Comparison of ENCODE assay signal across 18 cellular contexts in genomic region chr2:100388703-100389102, GRCh38. TPM values are rescaled to one million over a fixed set of nuclear protein-coding genes. Genes with fewer than 3 reads are reported as not detected.
A peak's percentile ranks its signal among the peaks of the same experiment; 100 is the strongest.
DNase-seq lines count a peak whose midpoint lies in the region; ATAC-seq and TF ChIP-seq lines count a peak whose summit lies in the region.
"Had no signal": no experiment of that assay in that cellular context is flagged by ENCODE, and none has a peak within 500 bp of the region (broad histone marks: within the 10 kb centered on the region; RNA-seq: fewer than 3 reads in every experiment).

No MANE protein-coding gene starts in this region.

- no peaks in the 10 kb centered on the region; the same call in 1 of the 2 replicates for H4K20me1 ChIP-seq in GM23338 (replicated peaks; ENCODE audit: insufficient read depth)

- DNase-seq in GM23338 (ENCODE audit: low spot score) (no peak), WTC11 (ENCODE audit: low spot score) (no peak), neuronal stem cell (ENCODE audit: low spot score) (no peak), left ventricle myocardium superior (no peak), iPS-NIHi7 (ENCODE audit: extremely low spot score) (no peak)
- DNase-seq: ACHN; BE2C; CD4-positive, alpha-beta memory T cell; DMS153; DMS79 treated with DMSO at 0.1 percent for 48 hours; GF-D8; GM23248; HFFc6 had no signal

- intact Hi-C loops in left ventricle myocardium superior (cut with micrococcal nuclease): loop anchor here (10.0 kb wide), 1 partner anchor 124 kb away; no protein-coding TSS in a partner anchor

- H3K23ac ChIP-seq in neuronal stem cell (ENCODE audit: low read depth, low read length, poor library complexity): peak overlapping the region; percentile 52

- no peak overlapping the region for H2BK120ac ChIP-seq in neuronal stem cell (ENCODE audit: low read depth, low read length)

- H3K79me1 ChIP-seq in neuronal stem cell (ENCODE audit: low read depth, low read length): no peaks in the 10 kb centered on the region

- no peak overlapping the region for H3K14ac ChIP-seq in neuronal stem cell (ENCODE audit: low read length)

- ATAC-seq in GM23338 (no peak), WTC11 (peak; percentile 60), left ventricle myocardium superior (no peak), HG02981 (IDR thresholded peaks at IDR 0.05; ENCODE audit: unreplicated experiment) (no peak), GM18511 (IDR thresholded peaks at IDR 0.05; ENCODE audit: unreplicated experiment) (no peak)
- ATAC-seq: HCT116 had no signal

- H3K9me3 Mint-ChIP-seq in GM23338 (no peaks in the 10 kb centered on the region), WTC11 (no peaks in the 10 kb centered on the region)
- H3K9me3 Mint-ChIP-seq: CD14-positive monocyte; CD4-positive, alpha-beta memory T cell; HFFc6 had no signal

- H3K36me3 ChIP-seq in GM23338 (ENCODE audit: insufficient read depth): no peaks in the 10 kb centered on the region
- peaks cover 22 to 31% of the 10 kb centered on the region in 2 donors for H3K36me3 ChIP-seq in neuronal stem cell (replicated peaks in 1 of 2; ENCODE audit: control insufficient read depth in 2 of 2, insufficient read depth in 2 of 2, low read length in 2 of 2)
- H3K36me3 ChIP-seq: BE2C had no signal

- no peaks in the 10 kb centered on the region for H3K9me3 ChIP-seq in neuronal stem cell (replicated peaks in 1 of 2; ENCODE audit: control insufficient read depth in 2 of 2, insufficient read depth in 1 of 2, low read depth in 1 of 2, low read length in 2 of 2)
- H3K9me3 ChIP-seq: BE2C had no signal

- no CpG with 5 or more reads among the region's 6 CpGs for WGBS in neuronal stem cell (ENCODE audit: extremely low coverage in 2 of 2, insufficient read length in 2 of 2, insufficient replicate concordance in 1 of 2), 2 donors

- H3K9ac ChIP-seq in neuronal stem cell (ENCODE audit: low read depth, low read length, poor library complexity): no peak overlapping the region
- H3K9ac ChIP-seq: GM23248, KMS-11 had no signal

- POLR2A ChIA-PET in WTC11 (lab: Charles Lee): no interaction called here

- no peak overlapping the region for H3K27ac ChIP-seq in GM23338 (ENCODE audit: low read depth)
- no peak overlapping the region for H3K27ac ChIP-seq in neuronal stem cell (replicated peaks; ENCODE audit: low read length)
- H3K27ac ChIP-seq: GM23248, KMS-11 had no signal

- no peak overlapping the region for H2AK5ac ChIP-seq in neuronal stem cell (ENCODE audit: low read depth, low read length)

- H3K4me3 Mint-ChIP-seq in GM23338 (no peak overlapping the region), WTC11 (no peak overlapping the region)
- H3K4me3 Mint-ChIP-seq: CD14-positive monocyte, HFFc6 had no signal

- H3K79me2 ChIP-seq in GM23338 (replicated peaks; ENCODE audit: insufficient read depth): no peaks in the 10 kb centered on the region

- peaks cover 6% of the 10 kb centered on the region; the same call in 1 of the 2 replicates for H3K9me2 ChIP-seq in GM23338 (ENCODE audit: insufficient read depth)

- H2BK5ac ChIP-seq in neuronal stem cell (ENCODE audit: low read length): no peak overlapping the region

- H3K27ac Mint-ChIP-seq in GM23338 (peak overlapping the region; percentile 34; the same call in 1 of the 2 replicates), WTC11 (no peak overlapping the region)
- H3K27ac Mint-ChIP-seq: CD14-positive monocyte; CD4-positive, alpha-beta memory T cell; HFFc6 had no signal

- no peak overlapping the region for H2BK15ac ChIP-seq in neuronal stem cell (ENCODE audit: low read length)

- H3K4me1 Mint-ChIP-seq in GM23338 (peaks cover 10% of the 10 kb centered on the region), WTC11 (peaks cover 12% of the 10 kb centered on the region)
- H3K4me1 Mint-ChIP-seq: CD14-positive monocyte; CD4-positive, alpha-beta memory T cell had no signal

- TF ChIP-seq CTCF in GM23338 (conservative IDR thresholded peaks at IDR 0.05; ENCODE audit: low read depth in 2 of 2): no peak
- no peak for TF ChIP-seq CTCF in WTC11 (IDR thresholded peaks at IDR 0.05)

- no peak overlapping the region for H4K91ac ChIP-seq in neuronal stem cell (ENCODE audit: low read depth, low read length, poor library complexity)

- H3K27me3 Mint-ChIP-seq in GM23338 (ENCODE audit: insufficient read depth, low read depth, poor library complexity) (peaks cover 16% of the 10 kb centered on the region), WTC11 (ENCODE audit: low read depth) (no peaks in the 10 kb centered on the region)

- no peaks in the 10 kb centered on the region for H3F3A ChIP-seq in GM23338 (replicated peaks; ENCODE audit: low read depth)

- peaks cover 28% of the 10 kb centered on the region for H3K36me3 Mint-ChIP-seq in GM23338 (ENCODE audit: low read depth)
- peaks cover 11% of the 10 kb centered on the region for H3K36me3 Mint-ChIP-seq in WTC11
- H3K36me3 Mint-ChIP-seq: CD4-positive, alpha-beta memory T cell had no signal

- no peak overlapping the region for H3K18ac ChIP-seq in neuronal stem cell (ENCODE audit: low read length)

- no peak overlapping the region for H2AFZ ChIP-seq in GM23338
- H2AFZ ChIP-seq in neuronal stem cell (ENCODE audit: low read length): no peak overlapping the region
- H2AFZ ChIP-seq: GM23248 had no signal

- H3K4me1 ChIP-seq in GM23338 (ENCODE audit: insufficient read depth): no peaks in the 10 kb centered on the region
- no peaks in the 10 kb centered on the region for H3K4me1 ChIP-seq in neuronal stem cell (ENCODE audit: control insufficient read depth in 2 of 2, insufficient read depth in 1 of 2, low read depth in 1 of 2, low read length in 2 of 2)
- H3K4me1 ChIP-seq: BE2C had no signal

- H3K27me3 ChIP-seq in GM23338 (ENCODE audit: insufficient read depth): no peaks in the 10 kb centered on the region
- H3K27me3 ChIP-seq in neuronal stem cell (ENCODE audit: control insufficient read depth in 3 of 3, insufficient read depth in 3 of 3, low read depth in 1 of 3, low read length in 3 of 3): no peaks in the 10 kb centered on the region
- H3K27me3 ChIP-seq: BE2C had no signal

- H3K4ac ChIP-seq in neuronal stem cell (ENCODE audit: low read length): no peak overlapping the region

- no peak overlapping the region for H3K4me2 ChIP-seq in GM23338
- no peak overlapping the region for H3K4me2 ChIP-seq in neuronal stem cell (ENCODE audit: insufficient read depth, low read length, poor library complexity, severe bottlenecking)
- H3K4me2 ChIP-seq: KMS-11 had no signal

- H4K8ac ChIP-seq in neuronal stem cell (ENCODE audit: low read depth, low read length): no peak overlapping the region

- no peak overlapping the region for H2BK12ac ChIP-seq in neuronal stem cell (ENCODE audit: low read length)

- CTCF ChIA-PET in WTC11 (lab: Charles Lee): interaction anchor here (1.5 to 13.6 kb wide), 2 partner anchors 9 to 126 kb away, joined by 3 to 433 read pairs; no protein-coding TSS in a partner anchor

- H3K4me3 ChIP-seq in GM23338 (no peak overlapping the region), neuronal stem cell (ENCODE audit: low read length in 2 of 2) (no peak overlapping the region)
- H3K4me3 ChIP-seq: GM23248 had no signal

TF ChIP-seq in GM23338, 12 proteins besides CTCF, POLR2A, EP300 and RAD21:
- no peak for TF ChIP-seq ETS1 (IDR thresholded peaks at IDR 0.05)
- TF ChIP-seq POLR2AphosphoS5 (IDR thresholded peaks at IDR 0.05; ENCODE audit: low read depth): no peak
- no peak for TF ChIP-seq EZH2 (IDR thresholded peaks at IDR 0.05; ENCODE audit: low read depth, unreplicated experiment)

TF ChIP-seq in WTC11, 78 proteins besides CTCF, POLR2A, EP300 and RAD21 (continues in another document):
- no peak for TF ChIP-seq TEAD1 (CRISPR knock-in tag; IDR thresholded peaks at IDR 0.05)
- no peak for TF ChIP-seq ZMAT4 (CRISPR knock-in tag; IDR thresholded peaks at IDR 0.05)
- no peak for TF ChIP-seq NFE2L1 (CRISPR knock-in tag; IDR thresholded peaks at IDR 0.05)
- TF ChIP-seq FOXP4 (CRISPR knock-in tag; IDR thresholded peaks at IDR 0.05): no peak
- TF ChIP-seq E2F5 (CRISPR knock-in tag; IDR thresholded peaks at IDR 0.05): no peak

RNA-seq across cellular contexts. Expression of gene CHST10, which starts 28.8 kb away (rescaled TPM):
- total RNA-seq in GM23338 (2014; rRNA removed; shearing (Covaris generic)): 22.2 and 24.5 TPM in 2 replicates
- 7.7 and 9.1 TPM in 2 replicates for polyA plus RNA-seq in GM23338 (2016; fragmentation: Nextera tagmentation; extraction: Ambion mirVana)
- 19.9 to 24.4 TPM (median 21.6 TPM) in 3 replicates for total RNA-seq in WTC11 (2021)
- polyA plus RNA-seq in neuronal stem cell (2013, experiment 1 of 2): 17.5 TPM
- 16.7 TPM for polyA plus RNA-seq in neuronal stem cell (2013, experiment 2 of 2)
- 10.7 TPM for total RNA-seq in left ventricle myocardium superior
